In the genomic region with DNA sequence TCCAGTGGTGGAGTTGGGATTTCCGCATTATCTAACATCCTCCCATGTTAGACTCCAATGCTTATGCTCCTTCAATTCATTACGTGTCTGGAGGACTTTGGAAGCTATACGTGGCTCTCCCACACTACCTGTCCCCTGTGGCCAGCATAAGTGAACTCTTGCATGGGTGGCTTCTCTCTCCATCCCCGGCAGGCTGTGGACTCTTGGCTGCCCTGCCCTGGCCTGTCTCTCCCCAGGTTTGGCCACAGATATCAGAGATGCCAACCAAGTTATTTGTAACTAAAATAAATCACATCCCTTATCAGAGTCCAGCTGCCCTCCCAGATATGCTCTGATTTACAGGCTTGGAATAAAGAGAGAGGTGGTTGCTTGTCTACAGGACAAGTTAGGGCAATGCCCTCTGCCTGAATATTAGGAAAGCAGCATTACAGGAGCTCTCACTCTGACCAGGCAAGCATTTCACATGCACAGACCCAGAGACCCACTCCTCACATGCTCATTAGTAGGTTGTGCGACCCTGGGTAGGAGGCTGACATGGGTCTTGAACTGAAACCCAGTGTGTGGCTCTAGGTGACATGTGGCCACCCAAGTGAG, we compare ENCODE assay signal across 10 cellular contexts. TPM values are rescaled to one million over a fixed set of nuclear protein-coding genes. Genes with fewer than 3 reads are reported as not detected.
DNase-seq lines count a peak whose midpoint lies in the region; ATAC-seq, FAIRE-seq and TF ChIP-seq lines count a peak whose summit lies in the region.
"Had no signal": no experiment of that assay in that cellular context is flagged by ENCODE, and none has a peak within 500 bp of the region (broad histone marks: within the 10 kb centered on the region; RNA-seq: fewer than 3 reads in every experiment).

No MANE protein-coding gene starts in this region.

- H3K9ac ChIP-seq in keratinocyte (ENCODE audit: control insufficient read depth, extremely low read depth, insufficient read depth, low read length), result peak overlapping the region; percentile 53

- intact Hi-C loops in aorta (cut with DNase I) (loop anchor here (5.0 kb wide), 3 partner anchors 34 to 41 kb away; no protein-coding TSS in a partner anchor), posterior cingulate gyrus (cut with DNase I) (no loop called here)

- H3K36me3 Mint-ChIP-seq in activated naive CD4-positive, alpha-beta T cell treated with anti-CD3 and anti-CD28 coated beads, Interleukin-2, amount 10 ng/mL, durations not matched to agents 7 days and 5 days, result peaks cover 75% of the 10 kb centered on the region
- peaks cover 98% of the 10 kb centered on the region for H3K36me3 Mint-ChIP-seq in activated T-helper 17 cell treated with anti-CD3 and anti-CD28 coated beads, Interleukin-2, amount 50 U/mL, for 72 hours (ENCODE audit: low read depth)

- H3K79me2 ChIP-seq in keratinocyte (ENCODE audit: control insufficient read depth, insufficient read depth, low read length), result peaks cover 97% of the 10 kb centered on the region

- no peaks in the 10 kb centered on the region for H3K27me3 Mint-ChIP-seq in activated naive CD4-positive, alpha-beta T cell treated with anti-CD3 and anti-CD28 coated beads, Interleukin-2, amount 10 ng/mL, durations not matched to agents 7 days and 5 days
- H3K27me3 Mint-ChIP-seq in activated T-helper 17 cell treated with anti-CD3 and anti-CD28 coated beads, Interleukin-2, amount 50 U/mL, for 72 hours, result no peaks in the 10 kb centered on the region

- 38 to 49% methylated on average over 5 of the region's 5 CpGs for WGBS in aorta, 2 donors

- no peaks in the 10 kb centered on the region for H3K27me3 ChIP-seq in keratinocyte (ENCODE audit: control insufficient read depth, extremely low read depth, insufficient read depth, low read length)
- H3K27me3 ChIP-seq in aorta (ENCODE audit: control insufficient read depth in 1 of 2, insufficient read depth in 2 of 2, low read length in 1 of 2), result no peaks in the 10 kb centered on the region

- H3K4me3 ChIP-seq in keratinocyte (ENCODE audit: control insufficient read depth in 2 of 3, extremely low read depth in 1 of 3, insufficient read depth in 2 of 3, low read depth in 1 of 3, low read length in 3 of 3), result peak overlapping the region; percentile 77 to 98 (median 92)
- H3K4me3 ChIP-seq in aorta (ENCODE audit: low read length in 2 of 2), result no peak overlapping the region

- no peak for FAIRE-seq in keratinocyte (lab: Jason Lieb, UNC)
- FAIRE-seq: islet of Langerhans had no signal

- CTCF ChIA-PET in activated naive CD4-positive, alpha-beta T cell treated with anti-CD3 and anti-CD28 coated beads, Interleukin-2, amount 10 ng/mL, durations not matched to agents 7 days and 5 days (lab: Charles Lee), result interaction anchor here (1.0 to 6.7 kb wide), 4 partner anchors 14 to 163 kb away, joined by 3 to 95 read pairs (median 5); no protein-coding TSS in a partner anchor

- H3K36me3 ChIP-seq in keratinocyte (ENCODE audit: control insufficient read depth in 2 of 2, extremely low read depth in 1 of 2, insufficient read depth in 2 of 2, low read length in 2 of 2) (peaks cover 17 to 36% of the 10 kb centered on the region in 2 experiments), aorta (ENCODE audit: control insufficient read depth in 1 of 2, insufficient read depth in 2 of 2, low read length in 1 of 2) (no peaks in the 10 kb centered on the region)

- peaks cover 49% of the 10 kb centered on the region for H4K20me1 ChIP-seq in keratinocyte (ENCODE audit: control insufficient read depth, extremely low read depth, insufficient read depth, low read length)

- dilution Hi-C loops in keratinocyte (cut with MboI; ENCODE audit: extremely low pct_ligation_motif_present, low sequenced_read_pairs), result no loop called here

- peaks cover 2% of the 10 kb centered on the region for H3K9me1 ChIP-seq in keratinocyte (ENCODE audit: control insufficient read depth, extremely low read depth, insufficient read depth, low read length)

- H3K4me3 Mint-ChIP-seq in activated naive CD4-positive, alpha-beta T cell treated with anti-CD3 and anti-CD28 coated beads, Interleukin-2, amount 10 ng/mL, durations not matched to agents 7 days and 5 days, result peak overlapping the region; percentile 70
- peak overlapping the region; percentile 93 for H3K4me3 Mint-ChIP-seq in activated T-helper 17 cell treated with anti-CD3 and anti-CD28 coated beads, Interleukin-2, amount 50 U/mL, for 72 hours

- peaks cover 2% of the 10 kb centered on the region for H3K9me3 Mint-ChIP-seq in activated naive CD4-positive, alpha-beta T cell treated with anti-CD3 and anti-CD28 coated beads, Interleukin-2, amount 10 ng/mL, durations not matched to agents 7 days and 5 days
- H3K9me3 Mint-ChIP-seq in activated T-helper 17 cell treated with anti-CD3 and anti-CD28 coated beads, Interleukin-2, amount 50 U/mL, for 72 hours, result peaks cover 3% of the 10 kb centered on the region

- peak overlapping the region; percentile 95 for H3K27ac ChIP-seq in keratinocyte (ENCODE audit: control insufficient read depth, insufficient read depth, low read length)
- peak overlapping the region; percentile 17 to 65 for H3K27ac ChIP-seq in aorta (ENCODE audit: low read depth in 1 of 2, low read length in 2 of 2)

- no peak overlapping the region for H2AFZ ChIP-seq in keratinocyte (ENCODE audit: control insufficient read depth, low read length)

- TF ChIP-seq CTCF in keratinocyte (optimal IDR thresholded peaks at IDR 0.05 in 1 of 3, IDR thresholded peaks at IDR 0.05 in 1 of 3, conservative IDR thresholded peaks at IDR 0.05 in 1 of 3; ENCODE audit: extremely low read depth in 1 of 3, insufficient read depth in 2 of 3, low read length in 3 of 3), result no peak

- peak overlapping the region; percentile 78 for H3K27ac Mint-ChIP-seq in activated naive CD4-positive, alpha-beta T cell treated with anti-CD3 and anti-CD28 coated beads, Interleukin-2, amount 10 ng/mL, durations not matched to agents 7 days and 5 days
- H3K27ac Mint-ChIP-seq in activated T-helper 17 cell treated with anti-CD3 and anti-CD28 coated beads, Interleukin-2, amount 50 U/mL, for 72 hours, result peak overlapping the region; percentile 100

- ATAC-seq in activated T-helper 17 cell treated with anti-CD3 and anti-CD28 coated beads, Interleukin-2, amount 50 U/mL, for 72 hours (replicated peaks), result no peak
- ATAC-seq in aorta (ENCODE audit: low FRiP score) (no peak), GM18520 (IDR thresholded peaks at IDR 0.05; ENCODE audit: unreplicated experiment) (no peak), HG02623 (IDR thresholded peaks at IDR 0.05; ENCODE audit: unreplicated experiment) (no peak)

- H3K4me1 Mint-ChIP-seq in activated naive CD4-positive, alpha-beta T cell treated with anti-CD3 and anti-CD28 coated beads, Interleukin-2, amount 10 ng/mL, durations not matched to agents 7 days and 5 days, result peaks cover 74% of the 10 kb centered on the region
- H3K4me1 Mint-ChIP-seq in activated T-helper 17 cell treated with anti-CD3 and anti-CD28 coated beads, Interleukin-2, amount 50 U/mL, for 72 hours, result peaks cover 45% of the 10 kb centered on the region

- no peaks in the 10 kb centered on the region for H3K9me3 ChIP-seq in keratinocyte (ENCODE audit: control insufficient read depth, low read depth, low read length)
- H3K9me3 ChIP-seq in aorta (ENCODE audit: control insufficient read depth, low read length), result no peaks in the 10 kb centered on the region

- H3K4me1 ChIP-seq in keratinocyte (ENCODE audit: control insufficient read depth, extremely low read depth, insufficient read depth, low read length) (peaks cover 57% of the 10 kb centered on the region), aorta (ENCODE audit: control insufficient read depth in 1 of 2, insufficient read depth in 2 of 2, low read length in 2 of 2) (peaks cover 1 to 12% of the 10 kb centered on the region in 2 donors)

- DNase-seq in activated naive CD4-positive, alpha-beta T cell treated with anti-CD3 and anti-CD28 coated beads, Interleukin-2, amount 10 ng/mL, durations not matched to agents 7 days and 5 days, result no peak
- no peak for DNase-seq in activated naive CD4-positive, alpha-beta T cell treated with anti-CD3 and anti-CD28 coated beads, Interleukin-2, amount 50 U/mL, for 16 hours
- DNase-seq in keratinocyte (ENCODE audit: low read depth, low spot score) (no peak), aorta (no peak), posterior cingulate gyrus (no peak)
- DNase-seq: cerebellar nuclear complex had no signal

- peak overlapping the region; percentile 99 for H3K4me2 ChIP-seq in keratinocyte (ENCODE audit: control insufficient read depth, extremely low read depth, insufficient read depth, low read depth, low read length)

RNA-seq across cellular contexts. Expression of gene CD44, which starts 4.6 kb away (rescaled TPM):
- 100 to 1,000 TPM; 408 to 664 TPM for total RNA-seq in activated T-helper 17 cell treated with anti-CD3 and anti-CD28 coated beads, Interleukin-2, amount 50 U/mL, for 72 hours
- polyA plus RNA-seq in keratinocyte (1,621 to 2,271 TPM (median 2,038 TPM) in 3 replicates), aorta (100 to 1,000 TPM in 1 of 2 donors, 10 to 100 TPM in 1; 70.0 to 113 TPM)
- polyA plus RNA-seq in keratinocyte (2011; ENCODE audit: low read depth), result 1,899 TPM
- polyA plus RNA-seq in keratinocyte (2011; cell fraction: cytosol; rRNA removed), result 704 and 1,157 TPM in 2 replicates
- polyA plus RNA-seq in keratinocyte (2011; cell fraction: nucleus; rRNA removed), result 3,164 and 3,631 TPM in 2 replicates
- polyA plus RNA-seq in keratinocyte (2012; ENCODE audit: low replicate concordance), result 637 and 1,345 TPM in 2 replicates
- polyA minus RNA-seq in keratinocyte, result 1,693 to 2,971 TPM (median 2,836 TPM) in 3 replicates
- 1,343 TPM for polyA minus RNA-seq in keratinocyte (2011; cell fraction: cytosol; rRNA and poly(A)+ RNA removed)
- 2,671 and 5,354 TPM in 2 replicates for polyA minus RNA-seq in keratinocyte (2011; cell fraction: nucleus; rRNA and poly(A)+ RNA removed)
- 100 to 1,000 TPM; 321 to 462 TPM for total RNA-seq in aorta

Comparison
In these comparisons a context has a peak if more than half of its experiments do, and no peak if none do; other contexts are left out.
1. H3K4me3 ChIP-seq: peak in keratinocyte (3 of 3); none in aorta (0 of 2).